Comparison of ENCODE assay signal across 8 cellular contexts in genomic region chr22:31496007-31496734, GRCh38. TPM values are rescaled to one million over a fixed set of nuclear protein-coding genes. Genes with fewer than 3 reads are reported as not detected.
A peak's percentile ranks its signal among the peaks of the same experiment; 100 is the strongest.
DNase-seq lines count a peak whose midpoint lies in the region; ATAC-seq lines count a peak whose summit lies in the region.

A gene with protein sequence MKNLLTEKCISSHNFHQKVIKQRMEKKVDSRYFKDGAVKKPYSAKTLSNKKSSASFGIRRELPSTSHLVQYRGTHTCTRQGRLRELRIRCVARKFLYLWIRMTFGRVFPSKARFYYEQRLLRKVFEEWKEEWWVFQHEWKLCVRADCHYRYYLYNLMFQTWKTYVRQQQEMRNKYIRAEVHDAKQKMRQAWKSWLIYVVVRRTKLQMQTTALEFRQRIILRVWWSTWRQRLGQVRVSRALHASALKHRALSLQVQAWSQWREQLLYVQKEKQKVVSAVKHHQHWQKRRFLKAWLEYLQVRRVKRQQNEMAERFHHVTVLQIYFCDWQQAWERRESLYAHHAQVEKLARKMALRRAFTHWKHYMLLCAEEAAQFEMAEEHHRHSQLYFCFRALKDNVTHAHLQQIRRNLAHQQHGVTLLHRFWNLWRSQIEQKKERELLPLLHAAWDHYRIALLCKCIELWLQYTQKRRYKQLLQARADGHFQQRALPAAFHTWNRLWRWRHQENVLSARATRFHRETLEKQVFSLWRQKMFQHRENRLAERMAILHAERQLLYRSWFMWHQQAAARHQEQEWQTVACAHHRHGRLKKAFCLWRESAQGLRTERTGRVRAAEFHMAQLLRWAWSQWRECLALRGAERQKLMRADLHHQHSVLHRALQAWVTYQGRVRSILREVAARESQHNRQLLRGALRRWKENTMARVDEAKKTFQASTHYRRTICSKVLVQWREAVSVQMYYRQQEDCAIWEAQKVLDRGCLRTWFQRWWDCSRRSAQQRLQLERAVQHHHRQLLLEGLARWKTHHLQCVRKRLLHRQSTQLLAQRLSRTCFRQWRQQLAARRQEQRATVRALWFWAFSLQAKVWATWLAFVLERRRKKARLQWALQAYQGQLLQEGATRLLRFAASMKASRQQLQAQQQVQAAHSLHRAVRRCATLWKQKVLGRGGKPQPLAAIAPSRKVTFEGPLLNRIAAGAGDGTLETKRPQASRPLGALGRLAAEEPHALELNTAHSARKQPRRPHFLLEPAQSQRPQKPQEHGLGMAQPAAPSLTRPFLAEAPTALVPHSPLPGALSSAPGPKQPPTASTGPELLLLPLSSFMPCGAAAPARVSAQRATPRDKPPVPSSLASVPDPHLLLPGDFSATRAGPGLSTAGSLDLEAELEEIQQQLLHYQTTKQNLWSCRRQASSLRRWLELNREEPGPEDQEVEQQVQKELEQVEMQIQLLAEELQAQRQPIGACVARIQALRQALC (plus strand): TSS chr22:31496536. CDS start chr22:31508285, 11,749 bp downstream.

- peak within 1 kb of the TSS; percentile 75 for H3K9ac ChIP-seq in BLaER1

- peaks cover 21% of the 10 kb centered on the region for H3K36me3 ChIP-seq in BLaER1

- peak within 1 kb of the TSS; percentile 92 for H3K4me3 Mint-ChIP-seq in activated CD4-positive, alpha-beta T cell treated with anti-CD3 and anti-CD28 coated beads, Interleukin-2, amount 10 ng/mL, durations not matched to agents 7 days and 5 days

- peak; percentile 69 for ATAC-seq in HG03460 (IDR thresholded peaks at IDR 0.05; ENCODE audit: unreplicated experiment)
- peak; percentile 96 for ATAC-seq in left lobe of liver

- H3K36me3 Mint-ChIP-seq in activated CD4-positive, alpha-beta T cell treated with anti-CD3 and anti-CD28 coated beads, Interleukin-2, amount 10 ng/mL, durations not matched to agents 7 days and 5 days (ENCODE audit: low read depth) = peaks cover 25% of the 10 kb centered on the region

- CTCF ChIA-PET in activated CD4-positive, alpha-beta T cell treated with anti-CD3 and anti-CD28 coated beads, Interleukin-2, amount 10 ng/mL, durations not matched to agents 7 days and 5 days (lab: Charles Lee) = interaction anchor here (0.6 to 1.0 kb wide), 5 partner anchors 9 to 1912 kb away, joined by 3 to 4 read pairs (median 3); no protein-coding TSS in a partner anchor

- peak within 1 kb of the TSS; percentile 82 for H3K4me3 ChIP-seq in BLaER1

- no peaks in the 10 kb centered on the region for H3K9me3 Mint-ChIP-seq in activated CD4-positive, alpha-beta T cell treated with anti-CD3 and anti-CD28 coated beads, Interleukin-2, amount 10 ng/mL, durations not matched to agents 7 days and 5 days

- H3K27ac ChIP-seq in BLaER1 = peak within 1 kb of the TSS; percentile 53

- peak within 1 kb of the TSS; percentile 83 for H3K4me2 ChIP-seq in BLaER1

- H3K9me3 ChIP-seq in BLaER1 = peaks cover 10% of the 10 kb centered on the region

- DNase-seq in GM19240 (ENCODE audit: insufficient read length, low spot score) (peak; percentile 64), NCI-H526 treated with DMSO at 0.1 percent for 48 hours (lab: John Stamatoyannopoulos, UW) (peak; percentile 89), cortex of kidney (lab: John Stamatoyannopoulos, UW) (peak; percentile 36), left lobe of liver (ENCODE audit: low spot score) (peak; percentile 93)
- DNase-seq in activated CD4-positive, alpha-beta T cell treated with anti-CD3 and anti-CD28 coated beads, Interleukin-2, amount 10 ng/mL, durations not matched to agents 7 days and 5 days = peak; percentile 96
- DNase-seq in stimulated activated CD4-positive, alpha-beta T cell treated with anti-CD3 and anti-CD28 coated beads, Interleukin-2, amount 100 ng/mL, for 4 hours (ENCODE audit: low read depth) = peak; percentile 93

- H3K27ac Mint-ChIP-seq in activated CD4-positive, alpha-beta T cell treated with anti-CD3 and anti-CD28 coated beads, Interleukin-2, amount 10 ng/mL, durations not matched to agents 7 days and 5 days = peak within 1 kb of the TSS; percentile 96

- POLR2A ChIA-PET in activated CD4-positive, alpha-beta T cell treated with anti-CD3 and anti-CD28 coated beads, Interleukin-2, amount 10 ng/mL, durations not matched to agents 7 days and 5 days (lab: Charles Lee) = interaction anchor here (1.1 kb wide), 1 partner anchor 150 kb away, joined by 4 read pairs; the partner anchor contains the start of gene PATZ1

- no peaks in the 10 kb centered on the region for H4K20me1 ChIP-seq in BLaER1

- H3K27me3 ChIP-seq in BLaER1 = no peaks in the 10 kb centered on the region

- peaks cover 34% of the 10 kb centered on the region for H3K4me1 ChIP-seq in BLaER1

- no peaks in the 10 kb centered on the region for H3K27me3 Mint-ChIP-seq in activated CD4-positive, alpha-beta T cell treated with anti-CD3 and anti-CD28 coated beads, Interleukin-2, amount 10 ng/mL, durations not matched to agents 7 days and 5 days

- peaks cover 48% of the 10 kb centered on the region for H3K4me1 Mint-ChIP-seq in activated CD4-positive, alpha-beta T cell treated with anti-CD3 and anti-CD28 coated beads, Interleukin-2, amount 10 ng/mL, durations not matched to agents 7 days and 5 days

RNA-seq across cellular contexts. Expression of the gene that starts here (rescaled TPM):
- 100 to 1,000 TPM; 174 to 183 TPM for total RNA-seq in activated CD4-positive, alpha-beta T cell treated with anti-CD3 and anti-CD28 coated beads, Interleukin-2, amount 10 ng/mL, durations not matched to agents 7 days and 5 days
- total RNA-seq in left lobe of liver = 7.6 TPM

Comparison
In these comparisons a context has a peak if more than half of its experiments do, and no peak if none do; other contexts are left out.
1. Peak in every context shown above with its lines: DNase-seq, ATAC-seq, H3K4me3 ChIP-seq and H3K27ac ChIP-seq.
2. RNA of the gene that starts here (total RNA-seq): 174 to 183 TPM in activated CD4-positive, alpha-beta T cell treated with anti-CD3 and anti-CD28 coated beads, Interleukin-2, amount 10 ng/mL, durations not matched to agents 7 days and 5 days; 7.6 TPM in left lobe of liver (single experiment); every median in the first group is over 10 times any median in the second.
3. DNase-seq: peak in every context shown above with its lines; median percentile 96 in activated CD4-positive, alpha-beta T cell treated with anti-CD3 and anti-CD28 coated beads, Interleukin-2, amount 10 ng/mL, durations not matched to agents 7 days and 5 days; 93 in left lobe of liver; 93 in stimulated activated CD4-positive, alpha-beta T cell treated with anti-CD3 and anti-CD28 coated beads, Interleukin-2, amount 100 ng/mL, for 4 hours; 89 in NCI-H526 treated with DMSO at 0.1 percent for 48 hours; 64 in GM19240; 36 in cortex of kidney.